9 cellular contexts compared by ENCODE assay signal in the genomic region with DNA sequence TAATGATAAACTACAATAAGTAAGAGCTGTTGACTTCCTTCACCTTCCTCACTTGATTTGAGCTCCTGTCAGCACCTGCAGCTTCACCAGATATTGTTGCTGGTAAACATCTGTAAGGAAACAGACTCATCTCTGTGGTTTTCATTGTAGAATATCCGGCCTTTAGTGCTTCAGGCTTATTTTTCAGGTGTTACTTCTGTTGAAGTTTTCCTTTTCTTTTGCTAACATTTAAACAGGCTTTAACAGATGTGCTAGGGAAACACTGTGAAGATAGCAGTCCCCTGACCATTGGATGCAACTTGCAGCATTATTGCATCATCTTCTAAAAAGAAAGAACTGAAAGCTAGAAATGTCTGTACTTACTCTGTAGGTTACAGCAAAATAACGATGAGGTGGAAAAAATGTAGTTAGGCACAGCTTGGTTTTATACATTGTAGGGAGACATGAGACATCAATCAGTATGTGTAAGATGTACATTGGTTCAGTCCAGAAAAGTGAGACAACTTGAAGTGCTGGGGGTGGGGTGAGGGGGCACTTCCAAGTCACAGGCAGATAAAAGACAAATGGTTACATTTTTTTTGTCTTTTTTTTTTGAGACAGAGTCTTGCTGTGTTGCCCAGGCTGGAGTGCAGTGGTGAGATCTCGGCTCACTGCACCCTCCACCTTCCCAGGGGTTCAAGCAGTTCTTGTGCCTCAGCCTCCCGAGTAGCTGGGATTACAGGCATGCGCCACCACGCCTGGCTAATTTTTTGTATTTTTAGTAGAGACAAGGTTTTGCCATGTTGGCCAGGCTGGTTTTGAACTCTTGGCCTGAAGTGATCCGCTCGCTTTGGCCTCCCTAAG. TPM values are rescaled to one million over a fixed set of nuclear protein-coding genes. Genes with fewer than 3 reads are reported as not detected.
A peak's percentile ranks its signal among the peaks of the same experiment; 100 is the strongest.
DNase-seq lines count a peak whose midpoint lies in the region; ATAC-seq and TF ChIP-seq lines count a peak whose summit lies in the region.
"Had no signal": no experiment of that assay in that cellular context is flagged by ENCODE, and none has a peak within 500 bp of the region (broad histone marks: within the 10 kb centered on the region; RNA-seq: fewer than 3 reads in every experiment).

No MANE protein-coding gene starts in this region.

- H3K4me3 ChIP-seq in GM08714 (ENCODE audit: low read length): peak overlapping the region; percentile 16; the same call in 1 of the 2 replicates
- H3K4me3 ChIP-seq in HUES6 (ENCODE audit: low read depth, low read length): no peak overlapping the region
- H3K4me3 ChIP-seq in liver (ENCODE audit: low read depth in 1 of 3, low read length in 3 of 3): no peak overlapping the region
- no peak overlapping the region for H3K4me3 ChIP-seq in psoas muscle

- no peak for TF ChIP-seq CTCF in liver (IDR thresholded peaks at IDR 0.05; ENCODE audit: low read depth, low read length, missing input control)
- TF ChIP-seq CTCF in psoas muscle (IDR thresholded peaks at IDR 0.05): no peak

- H3K9ac ChIP-seq in HUES6 (ENCODE audit: low read length) (peak overlapping the region; percentile 50), liver (ENCODE audit: low read depth in 1 of 2, low read length in 2 of 2) (no peak overlapping the region)

- no peak for TF ChIP-seq RAD21 in liver (IDR thresholded peaks at IDR 0.05)

- H3K36me3 ChIP-seq in HUES6 (ENCODE audit: control insufficient read depth, insufficient read depth, low read length) (peaks cover 40% of the 10 kb centered on the region), liver (ENCODE audit: control insufficient read depth in 4 of 4, insufficient read depth in 3 of 4, low read depth in 1 of 4, low read length in 3 of 4) (peaks cover 1 to 43% (median 30%) of the 10 kb centered on the region in 4 donors), psoas muscle (ENCODE audit: insufficient read depth in 1 of 2, low read depth in 1 of 2) (peaks cover 5 to 41% of the 10 kb centered on the region in 2 donors)

- peak overlapping the region; percentile 97 for H3K27ac Mint-ChIP-seq in activated T-helper 1 cell treated with anti-CD3 and anti-CD28 coated beads, Interleukin-12 subunit alpha, Interleukin-12 subunit beta, Interleukin-2, Interleukin-4 antibody, amounts not matched to agents 30 ng/mL and 10 ng/mL and 1 ng/mL, durations not matched to agents 14 hours and 24 hours and 36 hours

- H3K27me3 Mint-ChIP-seq in activated T-helper 1 cell treated with anti-CD3 and anti-CD28 coated beads, Interleukin-12 subunit alpha, Interleukin-12 subunit beta, Interleukin-2, Interleukin-4 antibody, amounts not matched to agents 30 ng/mL and 10 ng/mL and 1 ng/mL, durations not matched to agents 14 hours and 24 hours and 36 hours (ENCODE audit: insufficient read depth): no peaks in the 10 kb centered on the region

- H3K27me3 ChIP-seq in HUES6 (ENCODE audit: control insufficient read depth, insufficient read depth, low read length): no peaks in the 10 kb centered on the region
- H3K27me3 ChIP-seq in liver (ENCODE audit: control insufficient read depth in 4 of 4, insufficient read depth in 4 of 4, low read length in 3 of 4): no peaks in the 10 kb centered on the region
- no peaks in the 10 kb centered on the region for H3K27me3 ChIP-seq in psoas muscle (ENCODE audit: insufficient read depth in 3 of 3, low read length in 2 of 3)

- intact Hi-C loops in activated T-helper 1 cell treated with anti-CD3 and anti-CD28 coated beads, Interleukin-12 subunit alpha, Interleukin-12 subunit beta, Interleukin-2, Interleukin-4 antibody, amounts not matched to agents 30 ng/mL and 10 ng/mL and 1 ng/mL, durations not matched to agents 14 hours and 24 hours and 36 hours (cut with micrococcal nuclease): loop anchor here (1.0 to 2.0 kb wide), 7 partner anchors 9 to 811 kb away; a partner anchor contains a TSS
- intact Hi-C loops in psoas muscle (cut with DNase I): loop anchor here in 1 of 2 donors (10.0 kb wide), 2 partner anchors 483 to 543 kb away; no protein-coding TSS in a partner anchor

- peak overlapping the region; percentile 68 for H3K4me3 Mint-ChIP-seq in activated T-helper 1 cell treated with anti-CD3 and anti-CD28 coated beads, Interleukin-12 subunit alpha, Interleukin-12 subunit beta, Interleukin-2, Interleukin-4 antibody, amounts not matched to agents 30 ng/mL and 10 ng/mL and 1 ng/mL, durations not matched to agents 14 hours and 24 hours and 36 hours

- no peaks in the 10 kb centered on the region for H3K9me3 ChIP-seq in HUES6 (ENCODE audit: control insufficient read depth, insufficient read depth, low read depth, low read length)
- no peaks in the 10 kb centered on the region for H3K9me3 ChIP-seq in liver (ENCODE audit: control insufficient read depth in 4 of 4, low read length in 3 of 4)
- H3K9me3 ChIP-seq in psoas muscle: no peaks in the 10 kb centered on the region

- H3K4me1 Mint-ChIP-seq in activated T-helper 1 cell treated with anti-CD3 and anti-CD28 coated beads, Interleukin-12 subunit alpha, Interleukin-12 subunit beta, Interleukin-2, Interleukin-4 antibody, amounts not matched to agents 30 ng/mL and 10 ng/mL and 1 ng/mL, durations not matched to agents 14 hours and 24 hours and 36 hours (ENCODE audit: low read depth): peaks cover 79% of the 10 kb centered on the region

- ATAC-seq in GM21529 (IDR thresholded peaks at IDR 0.05; ENCODE audit: unreplicated experiment) (peak; percentile 71), psoas muscle (no peak)

- H3K4me1 ChIP-seq in HUES6 (ENCODE audit: control insufficient read depth, insufficient read depth, low read length) (peaks cover 37% of the 10 kb centered on the region), liver (ENCODE audit: control insufficient read depth in 4 of 4, insufficient read depth in 4 of 4, low read length in 3 of 4) (peaks cover 9 to 28% (median 19%) of the 10 kb centered on the region in 4 donors), psoas muscle (peaks cover 34% of the 10 kb centered on the region)

- peak overlapping the region; percentile 94 for H3K27ac ChIP-seq in HUES6 (ENCODE audit: low read depth, low read length)
- H3K27ac ChIP-seq in liver (ENCODE audit: low read depth in 1 of 2, low read length in 2 of 2): peak overlapping the region in 1 of 2 donors; percentile 23
- H3K27ac ChIP-seq in psoas muscle: no peak overlapping the region
- H3K27ac ChIP-seq: VCaP had no signal

- WGBS in liver: 83% methylated on average over 8 of the region's 8 CpGs
- WGBS in psoas muscle, 3 donors: 94 to 96% (median 94%) methylated on average over 8 of the region's 8 CpGs

- H3K9me3 Mint-ChIP-seq in activated T-helper 1 cell treated with anti-CD3 and anti-CD28 coated beads, Interleukin-12 subunit alpha, Interleukin-12 subunit beta, Interleukin-2, Interleukin-4 antibody, amounts not matched to agents 30 ng/mL and 10 ng/mL and 1 ng/mL, durations not matched to agents 14 hours and 24 hours and 36 hours: no peaks in the 10 kb centered on the region

- peaks cover 71% of the 10 kb centered on the region for H3K36me3 Mint-ChIP-seq in activated T-helper 1 cell treated with anti-CD3 and anti-CD28 coated beads, Interleukin-12 subunit alpha, Interleukin-12 subunit beta, Interleukin-2, Interleukin-4 antibody, amounts not matched to agents 30 ng/mL and 10 ng/mL and 1 ng/mL, durations not matched to agents 14 hours and 24 hours and 36 hours (ENCODE audit: low read depth)

- peak; percentile 45 for DNase-seq in activated T-helper 1 cell treated with anti-CD3 and anti-CD28 coated beads, Interleukin-12 subunit alpha, Interleukin-12 subunit beta, Interleukin-2, Interleukin-4 antibody, amounts not matched to agents 30 ng/mL and 10 ng/mL and 1 ng/mL, durations not matched to agents 14 hours and 24 hours and 36 hours (ENCODE audit: low spot score)
- DNase-seq in ureter (ENCODE audit: low spot score) (no peak), psoas muscle (no peak), DMS79 (lab: John Stamatoyannopoulos, UW) (no peak)

TF ChIP-seq in liver, 16 proteins besides CTCF, POLR2A, EP300 and RAD21 (continues in another document):
- TF ChIP-seq JUND (IDR thresholded peaks at IDR 0.05): peak in 1 of 2 donors; percentile 14
- TF ChIP-seq, protein P1, sequence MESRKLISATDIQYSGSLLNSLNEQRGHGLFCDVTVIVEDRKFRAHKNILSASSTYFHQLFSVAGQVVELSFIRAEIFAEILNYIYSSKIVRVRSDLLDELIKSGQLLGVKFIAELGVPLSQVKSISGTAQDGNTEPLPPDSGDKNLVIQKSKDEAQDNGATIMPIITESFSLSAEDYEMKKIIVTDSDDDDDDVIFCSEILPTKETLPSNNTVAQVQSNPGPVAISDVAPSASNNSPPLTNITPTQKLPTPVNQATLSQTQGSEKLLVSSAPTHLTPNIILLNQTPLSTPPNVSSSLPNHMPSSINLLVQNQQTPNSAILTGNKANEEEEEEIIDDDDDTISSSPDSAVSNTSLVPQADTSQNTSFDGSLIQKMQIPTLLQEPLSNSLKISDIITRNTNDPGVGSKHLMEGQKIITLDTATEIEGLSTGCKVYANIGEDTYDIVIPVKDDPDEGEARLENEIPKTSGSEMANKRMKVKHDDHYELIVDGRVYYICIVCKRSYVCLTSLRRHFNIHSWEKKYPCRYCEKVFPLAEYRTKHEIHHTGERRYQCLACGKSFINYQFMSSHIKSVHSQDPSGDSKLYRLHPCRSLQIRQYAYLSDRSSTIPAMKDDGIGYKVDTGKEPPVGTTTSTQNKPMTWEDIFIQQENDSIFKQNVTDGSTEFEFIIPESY (IDR thresholded peaks at IDR 0.05): no peak
- TF ChIP-seq NR2F2 (IDR thresholded peaks at IDR 0.05): no peak
- TF ChIP-seq FOXA1 (IDR thresholded peaks at IDR 0.05): no peak
- TF ChIP-seq YY1 (IDR thresholded peaks at IDR 0.05): no peak
- TF ChIP-seq EGR1 (IDR thresholded peaks at IDR 0.05; ENCODE audit: low read depth in 2 of 2): no peak
- TF ChIP-seq RXRA (IDR thresholded peaks at IDR 0.05): no peak
- TF ChIP-seq, protein P2, sequence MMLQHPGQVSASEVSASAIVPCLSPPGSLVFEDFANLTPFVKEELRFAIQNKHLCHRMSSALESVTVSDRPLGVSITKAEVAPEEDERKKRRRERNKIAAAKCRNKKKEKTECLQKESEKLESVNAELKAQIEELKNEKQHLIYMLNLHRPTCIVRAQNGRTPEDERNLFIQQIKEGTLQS (IDR thresholded peaks at IDR 0.05): peak; percentile 88

RNA-seq across cellular contexts. Expression of a gene that starts 10.2 kb away (rescaled TPM):
- total RNA-seq in activated T-helper 1 cell treated with anti-CD3 and anti-CD28 coated beads, Interleukin-12 subunit alpha, Interleukin-12 subunit beta, Interleukin-2, Interleukin-4 antibody, amounts not matched to agents 30 ng/mL and 10 ng/mL and 1 ng/mL, durations not matched to agents 14 hours and 24 hours and 36 hours: 169 and 192 TPM in 2 replicates
- 10 to 100 TPM; 22.0 to 97.5 TPM for total RNA-seq in liver
- 10 to 100 TPM; 20.4 to 43.8 TPM for polyA plus RNA-seq in liver
- 57.3 TPM for total RNA-seq in ureter
- 10 to 100 TPM in 1 of 4 donors, 1 to 10 TPM in 3; 5.5 to 11.7 (median 6.5) TPM for total RNA-seq in psoas muscle
- 1 to 10 TPM; 2.6 to 6.4 (median 5.4) TPM for polyA plus RNA-seq in psoas muscle
